Comparison of ENCODE assay signal across 8 cellular contexts in the genomic region with DNA sequence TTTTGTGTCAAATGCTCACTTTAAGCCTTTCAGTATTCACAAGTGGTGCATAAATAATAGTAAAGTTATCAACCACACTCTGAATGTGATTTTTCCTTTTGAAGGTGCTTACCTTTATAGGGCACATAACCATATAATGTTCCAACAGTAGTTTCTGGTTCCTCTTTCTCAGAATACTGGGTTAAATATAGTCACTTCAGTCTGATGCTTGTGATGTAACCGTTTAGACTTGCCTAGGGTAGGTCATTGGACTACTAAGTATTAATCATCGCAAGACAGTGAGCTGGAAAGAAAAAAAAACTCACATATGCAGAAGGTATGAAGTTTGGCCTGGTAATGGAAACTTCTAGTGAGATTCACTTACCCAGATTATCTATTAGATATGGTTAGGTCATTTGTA. TPM values are rescaled to one million over a fixed set of nuclear protein-coding genes. Genes with fewer than 3 reads are reported as not detected.
DNase-seq lines count a peak whose midpoint lies in the region; ATAC-seq and TF ChIP-seq lines count a peak whose summit lies in the region.

No MANE protein-coding gene starts in this region.

- H3K36me3 ChIP-seq in Loucy (ENCODE audit: insufficient read depth, low read length) (no peaks in the 10 kb centered on the region; the same call in 1 of the 2 replicates), body of pancreas (replicated peaks in 1 of 2; ENCODE audit: insufficient read depth in 1 of 2, low read depth in 2 of 2) (peaks cover 0 to 3% of the 10 kb centered on the region in 2 donors), BE2C (peaks cover 8% of the 10 kb centered on the region)

- H3K4me3 ChIP-seq in Loucy (ENCODE audit: low read length, poor library complexity, severe bottlenecking), result peak overlapping the region; percentile 79
- H3K4me3 ChIP-seq in fibroblast of the aortic adventitia (ENCODE audit: low read depth, low read length), result peak overlapping the region; percentile 50
- H3K4me3 ChIP-seq in body of pancreas, result no peak overlapping the region
- H3K4me3 ChIP-seq in BE2C (ENCODE audit: low read depth, low read length), result no peak overlapping the region

- H4K20me1 ChIP-seq in Loucy (ENCODE audit: insufficient read depth, low read length, poor library complexity, severe bottlenecking) (no peaks in the 10 kb centered on the region), H9 (ENCODE audit: control insufficient read depth, insufficient read depth, insufficient read length) (no peaks in the 10 kb centered on the region)

- peaks cover 19% of the 10 kb centered on the region in 2 experiments for H3K4me1 Mint-ChIP-seq in H9

- no peak overlapping the region for H2BK20ac ChIP-seq in H9 (ENCODE audit: low read depth, low read length, poor library complexity, severe bottlenecking)

- peaks cover 0 to 16% (median 0%) of the 10 kb centered on the region in 3 experiments; a peak in 5 of 7 replicates for H3K36me3 Mint-ChIP-seq in H9 (ENCODE audit: insufficient read depth in 1 of 3, low read depth in 3 of 3)

- no peak for TF ChIP-seq CTCF in Loucy (conservative IDR thresholded peaks at IDR 0.05; ENCODE audit: low read length)
- TF ChIP-seq CTCF in fibroblast of the aortic adventitia (IDR thresholded peaks at IDR 0.05; ENCODE audit: insufficient read depth, low read length), result no peak
- TF ChIP-seq CTCF in body of pancreas (IDR thresholded peaks at IDR 0.05), result no peak
- no peak for TF ChIP-seq CTCF in BE2C (IDR thresholded peaks at IDR 0.05; ENCODE audit: low read depth, low read length)
- TF ChIP-seq CTCF in H9 (conservative IDR thresholded peaks at IDR 0.05), result no peak

- no peaks in the 10 kb centered on the region for H3F3A ChIP-seq in Loucy (ENCODE audit: low read depth)

- peaks cover 8% of the 10 kb centered on the region for H3K79me1 ChIP-seq in H9 (ENCODE audit: insufficient read depth, low read depth, low read length, poor library complexity, severe bottlenecking)

- H3K18ac ChIP-seq in H9 (ENCODE audit: insufficient read length, low read depth, low read length), result no peak overlapping the region

- H3K23me2 ChIP-seq in H9 (ENCODE audit: insufficient read length, low read depth, low read length, poor library complexity, severe bottlenecking), result peaks cover 9% of the 10 kb centered on the region

- no peak overlapping the region for H2BK15ac ChIP-seq in H9 (ENCODE audit: low read depth, low read length)

- no peak overlapping the region for H3T11ph ChIP-seq in H9 (ENCODE audit: low read length)

- no peak overlapping the region for H4K8ac ChIP-seq in H9 (replicated peaks; ENCODE audit: insufficient read length, low read depth, low read length)

- H3K4me2 ChIP-seq in Loucy (ENCODE audit: low read depth, low read length, poor library complexity, severe bottlenecking) (peak overlapping the region; percentile 79), H9 (ENCODE audit: insufficient read depth, insufficient read length, low read length) (no peak overlapping the region)

- H3K23ac ChIP-seq in H9 (ENCODE audit: insufficient read length, low read depth, low read length), result no peak overlapping the region

- no peak overlapping the region for H2BK12ac ChIP-seq in H9 (ENCODE audit: insufficient read length, low read depth, low read length)

- no peak overlapping the region for H3K4me3 Mint-ChIP-seq in H9

- no peaks in the 10 kb centered on the region for H3K9me3 Mint-ChIP-seq in H9

- ATAC-seq in GM18499 (IDR thresholded peaks at IDR 0.05; ENCODE audit: insufficient read depth, unreplicated experiment) (peak; percentile 66), GM21786 (IDR thresholded peaks at IDR 0.05; ENCODE audit: unreplicated experiment) (peak; percentile 50), body of pancreas (no peak)

- WGBS in body of pancreas, 2 donors, result 77 to 87% methylated on average over 2 of the region's 2 CpGs
- WGBS in H9 (ENCODE audit: extremely low coverage, insufficient read length, low lambda C conversion rate), result no CpG with 5 or more reads among the region's 2 CpGs

- H3K4ac ChIP-seq in H9 (ENCODE audit: low read depth, low read length), result no peak overlapping the region

- intact Hi-C loops in body of pancreas (cut with DNase I), result no loop called here

- H3K9me3 ChIP-seq in Loucy (ENCODE audit: insufficient read depth, low read depth, low read length), result no peaks in the 10 kb centered on the region
- no peaks in the 10 kb centered on the region for H3K9me3 ChIP-seq in body of pancreas
- no peaks in the 10 kb centered on the region for H3K9me3 ChIP-seq in BE2C
- no peaks in the 10 kb centered on the region for H3K9me3 ChIP-seq in H9 (ENCODE audit: control insufficient read depth, low read depth, low read length)

- no peak overlapping the region for H3K9ac ChIP-seq in Loucy (ENCODE audit: low read depth, low read length, poor library complexity, severe bottlenecking)
- no peak overlapping the region for H3K9ac ChIP-seq in H9 (ENCODE audit: extremely low read depth, insufficient read length, low read length)

- H3K27me3 Mint-ChIP-seq in H9 (ENCODE audit: low read depth), result peaks cover 4% of the 10 kb centered on the region; the same call in 1 of the 2 replicates

- no peak overlapping the region for H3K56ac ChIP-seq in H9 (ENCODE audit: insufficient read length, low read depth, low read length)

- TF ChIP-seq POLR2A in body of pancreas (IDR thresholded peaks at IDR 0.05), result no peak

- H3K27ac ChIP-seq in body of pancreas, result no peak overlapping the region
- H3K27ac ChIP-seq in H9 (ENCODE audit: insufficient read length, low read depth, low read length), result no peak overlapping the region

- H3K79me2 ChIP-seq in Loucy (ENCODE audit: insufficient read depth, low read length) (peaks cover 12% of the 10 kb centered on the region; the same call in 1 of the 2 replicates), H9 (ENCODE audit: insufficient read depth, low read length) (peaks cover 3% of the 10 kb centered on the region; the same call in 1 of the 2 replicates)

- H3K27me3 ChIP-seq in Loucy (ENCODE audit: insufficient read depth, low read length, poor library complexity, severe bottlenecking) (no peaks in the 10 kb centered on the region), body of pancreas (no peaks in the 10 kb centered on the region), BE2C (peaks cover 3% of the 10 kb centered on the region; the same call in 1 of the 2 replicates), H9 (ENCODE audit: insufficient read depth, low read length) (no peaks in the 10 kb centered on the region)

- peak; percentile 74 for DNase-seq in fibroblast of the aortic adventitia (ENCODE audit: low read depth)
- no peak for DNase-seq in body of pancreas
- no peak for DNase-seq in effector CD8-positive, alpha-beta T cell (lab: John Stamatoyannopoulos, UW)
- no peak for DNase-seq in BE2C
- no peak for DNase-seq in H9

- H3K14ac ChIP-seq in H9 (ENCODE audit: insufficient read depth, low read length), result no peak overlapping the region

- H2BK120ac ChIP-seq in H9 (ENCODE audit: low read depth, low read length, poor library complexity, severe bottlenecking), result no peak overlapping the region

- no peak overlapping the region for H4K91ac ChIP-seq in H9 (ENCODE audit: insufficient read length, low read depth, low read length)

- no peak overlapping the region for H2BK5ac ChIP-seq in H9 (ENCODE audit: insufficient read length, low read length)

- H3K9me2 ChIP-seq in Loucy (replicated peaks; ENCODE audit: low read depth, low read length), result no peaks in the 10 kb centered on the region

- H4K5ac ChIP-seq in H9 (ENCODE audit: insufficient read length, low read depth, low read length), result no peak overlapping the region

- no peak overlapping the region for H2AFZ ChIP-seq in Loucy (ENCODE audit: low read length)
- no peak overlapping the region for H2AFZ ChIP-seq in H9 (ENCODE audit: low read length)

- H2AK5ac ChIP-seq in H9 (ENCODE audit: insufficient read length, low read length), result no peak overlapping the region

- no peak overlapping the region for H3K27ac Mint-ChIP-seq in H9

- H3K4me1 ChIP-seq in Loucy (ENCODE audit: insufficient read depth, low read length, poor library complexity, severe bottlenecking) (peaks cover 47% of the 10 kb centered on the region), body of pancreas (peaks cover 7% of the 10 kb centered on the region), BE2C (no peaks in the 10 kb centered on the region), H9 (ENCODE audit: insufficient read depth, low read length) (peaks cover 10% of the 10 kb centered on the region)

RNA-seq across cellular contexts. Expression of a gene that starts 1.9 kb away (rescaled TPM):
- total RNA-seq in fibroblast of the aortic adventitia (ENCODE audit: low replicate concordance) (1.1 and 9.8 TPM in 2 replicates), body of pancreas (under 1 TPM in 1 of 2 donors, not detected in 1; 0.78 TPM), H9 (2021) (16.7 and 19.4 TPM in 2 replicates)
- 2.2 TPM for polyA plus RNA-seq in BE2C (2012; ENCODE audit: insufficient read depth, insufficient read length, low read depth)

Comparison
In these comparisons a context has a peak if more than half of its experiments do, and no peak if none do; other contexts are left out.
1. H3K4me3 ChIP-seq: peak in Loucy (single experiment) and fibroblast of the aortic adventitia (single experiment); none in body of pancreas (0 of 2) and BE2C (single experiment).